ENCODE assay signal across 13 cellular contexts in genomic region chr9:87267701-87268100, GRCh38.
DNase-seq lines count a peak whose midpoint lies in the region; ATAC-seq and TF ChIP-seq lines count a peak whose summit lies in the region.
"Had no signal": no experiment of that assay in that cellular context is flagged by ENCODE, and none has a peak within 500 bp of the region (broad histone marks: within the 10 kb centered on the region; RNA-seq: fewer than 3 reads in every experiment).

No MANE protein-coding gene starts in this region.

- no peaks in the 10 kb centered on the region for H3K79me2 ChIP-seq in ACC112 (ENCODE audit: control insufficient read depth, insufficient read depth, low read length, unreplicated experiment)

- peaks cover 7% of the 10 kb centered on the region for H3K9me3 ChIP-seq in adipocyte (ENCODE audit: control insufficient read depth, low read length)
- H3K9me3 ChIP-seq in psoas muscle: no peaks in the 10 kb centered on the region
- H3K9me3 ChIP-seq: SK-N-SH had no signal

- H3K9ac ChIP-seq in adipocyte (ENCODE audit: low read length): peak overlapping the region; percentile 71
- H3K9ac ChIP-seq: SK-N-SH had no signal

- no peaks in the 10 kb centered on the region for H3K27me3 ChIP-seq in ACC112 (ENCODE audit: insufficient read depth, low read length)
- H3K27me3 ChIP-seq in adipocyte (replicated peaks; ENCODE audit: control insufficient read depth, insufficient read depth, low read length): no peaks in the 10 kb centered on the region
- peaks cover 0 to 5% (median 0%) of the 10 kb centered on the region in 3 donors for H3K27me3 ChIP-seq in psoas muscle (ENCODE audit: insufficient read depth in 3 of 3, low read length in 2 of 3)

- peak; percentile 78 for DNase-seq in adipocyte (ENCODE audit: low read depth)
- peak; percentile 34 for DNase-seq in fibroblast of villous mesenchyme (ENCODE audit: low read depth)
- DNase-seq in psoas muscle: peak; percentile 67 to 79
- no peak for DNase-seq in T-helper 9 cell
- DNase-seq in NCI-H1048 (lab: John Stamatoyannopoulos, UW): no peak
- no peak for DNase-seq in NCI-H1417 (lab: John Stamatoyannopoulos, UW)
- DNase-seq in stimulated activated CD4-positive, alpha-beta T cell treated with anti-CD3 and anti-CD28 coated beads, Interleukin-15, amount 100 ng/mL, for 24 hours: no peak
- DNase-seq: activated naive CD4-positive, alpha-beta T cell treated with anti-CD3 and anti-CD28 coated beads, Interleukin-2, amount 10 ng/mL, durations not matched to agents 7 days and 5 days; Calu3; SK-N-SH had no signal

- WGBS in psoas muscle, 3 donors: 23 to 35% (median 31%) methylated on average over 7 of the region's 7 CpGs

- H3K36me3 ChIP-seq in ACC112 (ENCODE audit: insufficient read depth, low read length): 0 out of 2 replicates have a peak, but pooled peaks cover 3% of the 10 kb centered on the region
- H3K36me3 ChIP-seq in adipocyte (ENCODE audit: control insufficient read depth, insufficient read depth, low read length, severe bottlenecking): no peaks in the 10 kb centered on the region
- no peaks in the 10 kb centered on the region for H3K36me3 ChIP-seq in psoas muscle (ENCODE audit: insufficient read depth in 1 of 2, low read depth in 1 of 2)

- peak; percentile 62 to 87 (median 81) for ATAC-seq in psoas muscle

- intact Hi-C loops in psoas muscle (cut with DNase I): no loop called here

- H3K27ac ChIP-seq in ACC112 (ENCODE audit: low read depth, low read length) (peak overlapping the region; percentile 67), psoas muscle (peak overlapping the region; percentile 32)
- H3K27ac ChIP-seq: epithelial cell of prostate, VCaP had no signal

- H3K4me3 ChIP-seq in ACC112 (ENCODE audit: low read depth, low read length) (no peak overlapping the region), adipocyte (ENCODE audit: low read length) (peak overlapping the region; percentile 8), fibroblast of villous mesenchyme (ENCODE audit: low read depth, low read length) (no peak overlapping the region), psoas muscle (no peak overlapping the region)

- TF ChIP-seq CTCF in fibroblast of villous mesenchyme (IDR thresholded peaks at IDR 0.05; ENCODE audit: insufficient read depth, low read depth, low read length) (no peak), psoas muscle (IDR thresholded peaks at IDR 0.05) (no peak)

- H2AFZ ChIP-seq in ACC112 (ENCODE audit: low read length, unreplicated experiment): peak overlapping the region; percentile 86

- H3K4me1 ChIP-seq in ACC112 (ENCODE audit: control insufficient read depth, insufficient read depth, low read length, unreplicated experiment): peaks cover 48% of the 10 kb centered on the region
- peaks cover 50% of the 10 kb centered on the region for H3K4me1 ChIP-seq in adipocyte (ENCODE audit: control insufficient read depth, insufficient read depth, low read length)
- H3K4me1 ChIP-seq in psoas muscle: no peaks in the 10 kb centered on the region

Comparison
In these comparisons a context has a peak if more than half of its experiments do, and no peak if none do; other contexts are left out.
1. DNase-seq: peak in adipocyte (single experiment), fibroblast of villous mesenchyme (single experiment) and psoas muscle (2 of 2); none in T-helper 9 cell (single experiment), NCI-H1048 (single experiment), NCI-H1417 (0 of 3) and stimulated activated CD4-positive, alpha-beta T cell treated with anti-CD3 and anti-CD28 coated beads, Interleukin-15, amount 100 ng/mL, for 24 hours (single experiment).